ENCODE assay signal across 32 cellular contexts in genomic region chr7:157035979-157036378, GRCh38. TPM values are rescaled to one million over a fixed set of nuclear protein-coding genes. Genes with fewer than 3 reads are reported as not detected.
"Had no signal": no experiment of that assay in that cellular context is flagged by ENCODE, and none has a peak within 500 bp of the region (broad histone marks: within the 10 kb centered on the region; RNA-seq: fewer than 3 reads in every experiment).

No MANE protein-coding gene starts in this region.

- H3K36me3 ChIP-seq: stomach, suprapubic skin, thoracic aorta, thyroid gland, tibial artery, tibial nerve, transverse colon, upper lobe of left lung, upper lobe of right lung, uterus, vagina had no signal

- H3K4me3 ChIP-seq: stomach, suprapubic skin, testis, thoracic aorta, thyroid gland, tibial artery, tibial nerve, transverse colon, upper lobe of left lung, upper lobe of right lung, uterus, vagina had no signal

- ATAC-seq: stimulated activated effector memory CD8-positive, alpha-beta T cell treated with anti-CD3 and anti-CD28 coated beads, Interleukin-12 subunit alpha, Interleukin-12 subunit beta, amount 100 ng/mL, for 72 hours; stimulated activated memory B cell treated with anti-CD40 and anti-IgM and Interleukin-4, amounts not matched to agents 10 μg/mL and 1 μg/mL and 100 μg/mL, for 72 hours; stimulated activated naive B cell treated with anti-CD40 and anti-IgM and Interleukin-4, amounts not matched to agents 10 μg/mL and 1 μg/mL and 100 μg/mL, for 72 hours; stimulated activated naive CD8-positive, alpha-beta T cell treated with anti-CD3 and anti-CD28 coated beads, Interleukin-15, amount 100 ng/mL, for 72 hours; stimulated activated naive CD8-positive, alpha-beta T cell treated with anti-CD3 and anti-CD28 coated beads, Interleukin-15, Interleukin-2, amounts not matched to agents 100 U/mL and 50 U/mL, for 24 hours; upper lobe of right lung had no signal

- H3K4me1 Mint-ChIP-seq: stimulated activated effector memory CD8-positive, alpha-beta T cell treated with anti-CD3 and anti-CD28 coated beads, Interleukin-12 subunit alpha, Interleukin-12 subunit beta, amount 100 ng/mL, for 72 hours; stimulated activated memory B cell treated with anti-CD40 and anti-IgM and Interleukin-4, amounts not matched to agents 10 μg/mL and 1 μg/mL and 100 μg/mL, for 72 hours; stimulated activated naive B cell treated with anti-CD40 and anti-IgM and Interleukin-4, amounts not matched to agents 10 μg/mL and 1 μg/mL and 100 μg/mL, for 72 hours; stimulated activated naive CD8-positive, alpha-beta T cell treated with anti-CD3 and anti-CD28 coated beads, Interleukin-15, amount 100 ng/mL, for 72 hours had no signal

- H3K4me3 Mint-ChIP-seq: stimulated activated effector memory CD8-positive, alpha-beta T cell treated with anti-CD3 and anti-CD28 coated beads, Interleukin-12 subunit alpha, Interleukin-12 subunit beta, amount 100 ng/mL, for 72 hours; stimulated activated memory B cell treated with anti-CD40 and anti-IgM and Interleukin-4, amounts not matched to agents 10 μg/mL and 1 μg/mL and 100 μg/mL, for 72 hours; stimulated activated naive B cell treated with anti-CD40 and anti-IgM and Interleukin-4, amounts not matched to agents 10 μg/mL and 1 μg/mL and 100 μg/mL, for 72 hours; stimulated activated naive CD8-positive, alpha-beta T cell treated with anti-CD3 and anti-CD28 coated beads, Interleukin-15, amount 100 ng/mL, for 72 hours; stimulated activated naive CD8-positive, alpha-beta T cell treated with anti-CD3 and anti-CD28 coated beads, Interleukin-15, Interleukin-2, amounts not matched to agents 100 ng/mL and 50 ng/mL, for 24 hours; type B pancreatic cell had no signal

- H3K9me3 ChIP-seq: suprapubic skin, testis, thoracic aorta, thyroid gland, upper lobe of right lung, uterus had no signal

- H3K27ac ChIP-seq: stomach, suprapubic skin, testis, thoracic aorta, thyroid gland, tibial artery, tibial nerve, transverse colon, upper lobe of left lung, upper lobe of right lung, uterus, vagina had no signal

- FAIRE-seq: urothelium cell line had no signal

- H3K27me3 ChIP-seq: testis, thyroid gland, vagina had no signal

- H3K36me3 Mint-ChIP-seq: stimulated activated effector memory CD8-positive, alpha-beta T cell treated with anti-CD3 and anti-CD28 coated beads, Interleukin-12 subunit alpha, Interleukin-12 subunit beta, amount 100 ng/mL, for 72 hours; stimulated activated memory B cell treated with anti-CD40 and anti-IgM and Interleukin-4, amounts not matched to agents 10 μg/mL and 1 μg/mL and 100 μg/mL, for 72 hours; type B pancreatic cell had no signal

- DNase-seq: stimulated activated CD4-positive, alpha-beta T cell treated with anti-CD3 and anti-CD28 coated beads, Interleukin-2, amount 100 ng/mL, for 48 hours; stimulated activated CD4-positive, alpha-beta T cell treated with anti-CD3 and anti-CD28 coated beads, Interleukin-4, amount 100 ng/mL, for 1 hour; stimulated activated CD4-positive, alpha-beta T cell treated with anti-CD3 and anti-CD28 coated beads, Interleukin-4, amount 100 ng/mL, for 24 hours; stimulated activated CD4-positive, alpha-beta T cell treated with anti-CD3 and anti-CD28 coated beads, Interleukin-4, amount 100 ng/mL, for 4 hours; stimulated activated CD8-positive, alpha-beta memory T cell treated with anti-CD3 and anti-CD28 coated beads, Interleukin-4, amount 100 ng/mL, for 48 hours; stimulated activated naive B cell treated with anti-CD40 and anti-IgM and Interleukin-4, amounts not matched to agents 10 μg/mL and 1 μg/mL and 100 μg/mL, for 72 hours; stimulated activated naive CD4-positive, alpha-beta T cell; stimulated activated naive CD4-positive, alpha-beta T cell treated with Interleukin-2 at 50 U/mL for 16 hours; stimulated activated naive CD8-positive, alpha-beta T cell treated with anti-CD3 and anti-CD28 coated beads, Interleukin-15, amount 100 ng/mL, for 72 hours; stimulated activated naive CD8-positive, alpha-beta T cell treated with anti-CD3 and anti-CD28 coated beads, Interleukin-15, Interleukin-2, amounts not matched to agents 100 U/mL and 50 U/mL, for 24 hours; stomach; substantia nigra; testis; thyroid gland; tibial artery; transverse colon; trophoblast cell; upper lobe of left lung; upper lobe of right lung; uterus had no signal

- H3K4me1 ChIP-seq: suprapubic skin, testis, thyroid gland, tibial artery, tibial nerve, transverse colon, upper lobe of left lung, upper lobe of right lung, uterus, vagina had no signal

- H3K27ac Mint-ChIP-seq: stimulated activated effector memory CD8-positive, alpha-beta T cell treated with anti-CD3 and anti-CD28 coated beads, Interleukin-12 subunit alpha, Interleukin-12 subunit beta, amount 100 ng/mL, for 72 hours; stimulated activated memory B cell treated with anti-CD40 and anti-IgM and Interleukin-4, amounts not matched to agents 10 μg/mL and 1 μg/mL and 100 μg/mL, for 72 hours; stimulated activated naive B cell treated with anti-CD40 and anti-IgM and Interleukin-4, amounts not matched to agents 10 μg/mL and 1 μg/mL and 100 μg/mL, for 72 hours; stimulated activated naive CD8-positive, alpha-beta T cell treated with anti-CD3 and anti-CD28 coated beads, Interleukin-15, amount 100 ng/mL, for 72 hours; stimulated activated naive CD8-positive, alpha-beta T cell treated with anti-CD3 and anti-CD28 coated beads, Interleukin-15, Interleukin-2, amounts not matched to agents 100 ng/mL and 50 ng/mL, for 24 hours; type B pancreatic cell had no signal

RNA-seq across cellular contexts. Expression of gene MNX1, which starts 25.5 kb away (rescaled TPM):
- total RNA-seq: temporal lobe, thoracic aorta, thyroid gland, tibial nerve, ureter, urinary bladder, vagina had no signal
- polyA plus RNA-seq: urinary bladder had no signal
